In the genomic region with DNA sequence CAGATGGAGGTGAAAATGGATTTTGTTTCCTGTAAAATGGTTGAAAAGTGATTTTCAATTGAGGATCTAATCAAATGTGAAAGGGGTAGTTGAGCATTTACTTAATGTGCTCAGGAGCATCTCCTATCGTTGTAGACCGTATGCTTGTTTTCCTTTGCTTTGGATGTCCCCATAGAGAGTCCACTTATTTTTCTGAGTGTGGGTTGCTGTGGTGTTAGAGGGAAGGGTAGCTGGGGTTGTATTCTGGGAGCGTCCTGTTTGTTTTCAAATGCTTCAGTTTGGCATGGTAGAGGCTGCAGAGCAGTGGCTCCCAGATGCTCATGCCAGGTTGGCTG, we compare ENCODE assay signal across 3 cellular contexts.
TF ChIP-seq lines count a peak whose summit lies in the region.

No MANE protein-coding gene starts in this region.

TF ChIP-seq in SK-N-SH, 30 proteins besides CTCF, POLR2A, EP300 and RAD21 (continues in another document):
- TF ChIP-seq, protein P1, sequence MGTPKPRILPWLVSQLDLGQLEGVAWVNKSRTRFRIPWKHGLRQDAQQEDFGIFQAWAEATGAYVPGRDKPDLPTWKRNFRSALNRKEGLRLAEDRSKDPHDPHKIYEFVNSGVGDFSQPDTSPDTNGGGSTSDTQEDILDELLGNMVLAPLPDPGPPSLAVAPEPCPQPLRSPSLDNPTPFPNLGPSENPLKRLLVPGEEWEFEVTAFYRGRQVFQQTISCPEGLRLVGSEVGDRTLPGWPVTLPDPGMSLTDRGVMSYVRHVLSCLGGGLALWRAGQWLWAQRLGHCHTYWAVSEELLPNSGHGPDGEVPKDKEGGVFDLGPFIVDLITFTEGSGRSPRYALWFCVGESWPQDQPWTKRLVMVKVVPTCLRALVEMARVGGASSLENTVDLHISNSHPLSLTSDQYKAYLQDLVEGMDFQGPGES (IDR thresholded peaks at IDR 0.05; ENCODE audit: low read depth, low read length), result no peak
- TF ChIP-seq MXI1 (IDR thresholded peaks at IDR 0.05; ENCODE audit: low read depth, low read length) (no peak), ELF1 (IDR thresholded peaks at IDR 0.05) (no peak), FOSL2 (IDR thresholded peaks at IDR 0.05; ENCODE audit: borderline replicate concordance, low read depth) (no peak), YY1 (IDR thresholded peaks at IDR 0.05; ENCODE audit: low read depth) (no peak), FOXJ3 (CRISPR knock-in tag; IDR thresholded peaks at IDR 0.05) (no peak), NRF1 (IDR thresholded peaks at IDR 0.05; ENCODE audit: low read depth, low read length) (no peak), MEF2A (IDR thresholded peaks at IDR 0.05; ENCODE audit: borderline replicate concordance, low read depth) (no peak), JUND (IDR thresholded peaks at IDR 0.05) (no peak)
- TF ChIP-seq, protein P2, sequence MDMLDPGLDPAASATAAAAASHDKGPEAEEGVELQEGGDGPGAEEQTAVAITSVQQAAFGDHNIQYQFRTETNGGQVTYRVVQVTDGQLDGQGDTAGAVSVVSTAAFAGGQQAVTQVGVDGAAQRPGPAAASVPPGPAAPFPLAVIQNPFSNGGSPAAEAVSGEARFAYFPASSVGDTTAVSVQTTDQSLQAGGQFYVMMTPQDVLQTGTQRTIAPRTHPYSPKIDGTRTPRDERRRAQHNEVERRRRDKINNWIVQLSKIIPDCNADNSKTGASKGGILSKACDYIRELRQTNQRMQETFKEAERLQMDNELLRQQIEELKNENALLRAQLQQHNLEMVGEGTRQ (IDR thresholded peaks at IDR 0.05; ENCODE audit: borderline replicate concordance, low read depth, low read length), result no peak
- TF ChIP-seq, protein P3, sequence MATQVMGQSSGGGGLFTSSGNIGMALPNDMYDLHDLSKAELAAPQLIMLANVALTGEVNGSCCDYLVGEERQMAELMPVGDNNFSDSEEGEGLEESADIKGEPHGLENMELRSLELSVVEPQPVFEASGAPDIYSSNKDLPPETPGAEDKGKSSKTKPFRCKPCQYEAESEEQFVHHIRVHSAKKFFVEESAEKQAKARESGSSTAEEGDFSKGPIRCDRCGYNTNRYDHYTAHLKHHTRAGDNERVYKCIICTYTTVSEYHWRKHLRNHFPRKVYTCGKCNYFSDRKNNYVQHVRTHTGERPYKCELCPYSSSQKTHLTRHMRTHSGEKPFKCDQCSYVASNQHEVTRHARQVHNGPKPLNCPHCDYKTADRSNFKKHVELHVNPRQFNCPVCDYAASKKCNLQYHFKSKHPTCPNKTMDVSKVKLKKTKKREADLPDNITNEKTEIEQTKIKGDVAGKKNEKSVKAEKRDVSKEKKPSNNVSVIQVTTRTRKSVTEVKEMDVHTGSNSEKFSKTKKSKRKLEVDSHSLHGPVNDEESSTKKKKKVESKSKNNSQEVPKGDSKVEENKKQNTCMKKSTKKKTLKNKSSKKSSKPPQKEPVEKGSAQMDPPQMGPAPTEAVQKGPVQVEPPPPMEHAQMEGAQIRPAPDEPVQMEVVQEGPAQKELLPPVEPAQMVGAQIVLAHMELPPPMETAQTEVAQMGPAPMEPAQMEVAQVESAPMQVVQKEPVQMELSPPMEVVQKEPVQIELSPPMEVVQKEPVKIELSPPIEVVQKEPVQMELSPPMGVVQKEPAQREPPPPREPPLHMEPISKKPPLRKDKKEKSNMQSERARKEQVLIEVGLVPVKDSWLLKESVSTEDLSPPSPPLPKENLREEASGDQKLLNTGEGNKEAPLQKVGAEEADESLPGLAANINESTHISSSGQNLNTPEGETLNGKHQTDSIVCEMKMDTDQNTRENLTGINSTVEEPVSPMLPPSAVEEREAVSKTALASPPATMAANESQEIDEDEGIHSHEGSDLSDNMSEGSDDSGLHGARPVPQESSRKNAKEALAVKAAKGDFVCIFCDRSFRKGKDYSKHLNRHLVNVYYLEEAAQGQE (IDR thresholded peaks at IDR 0.05; ENCODE audit: low read depth, low read length), result no peak
- TF ChIP-seq, protein P4, sequence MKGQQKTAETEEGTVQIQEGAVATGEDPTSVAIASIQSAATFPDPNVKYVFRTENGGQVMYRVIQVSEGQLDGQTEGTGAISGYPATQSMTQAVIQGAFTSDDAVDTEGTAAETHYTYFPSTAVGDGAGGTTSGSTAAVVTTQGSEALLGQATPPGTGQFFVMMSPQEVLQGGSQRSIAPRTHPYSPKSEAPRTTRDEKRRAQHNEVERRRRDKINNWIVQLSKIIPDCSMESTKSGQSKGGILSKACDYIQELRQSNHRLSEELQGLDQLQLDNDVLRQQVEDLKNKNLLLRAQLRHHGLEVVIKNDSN (IDR thresholded peaks at IDR 0.05; ENCODE audit: borderline replicate concordance, low read depth), result no peak

TF ChIP-seq in SK-N-SH treated with all-trans-retinoic acid at 6 μM for 48 hours, 23 proteins besides CTCF, POLR2A, EP300 and RAD21 (continued from another document):
- TF ChIP-seq, protein P5, sequence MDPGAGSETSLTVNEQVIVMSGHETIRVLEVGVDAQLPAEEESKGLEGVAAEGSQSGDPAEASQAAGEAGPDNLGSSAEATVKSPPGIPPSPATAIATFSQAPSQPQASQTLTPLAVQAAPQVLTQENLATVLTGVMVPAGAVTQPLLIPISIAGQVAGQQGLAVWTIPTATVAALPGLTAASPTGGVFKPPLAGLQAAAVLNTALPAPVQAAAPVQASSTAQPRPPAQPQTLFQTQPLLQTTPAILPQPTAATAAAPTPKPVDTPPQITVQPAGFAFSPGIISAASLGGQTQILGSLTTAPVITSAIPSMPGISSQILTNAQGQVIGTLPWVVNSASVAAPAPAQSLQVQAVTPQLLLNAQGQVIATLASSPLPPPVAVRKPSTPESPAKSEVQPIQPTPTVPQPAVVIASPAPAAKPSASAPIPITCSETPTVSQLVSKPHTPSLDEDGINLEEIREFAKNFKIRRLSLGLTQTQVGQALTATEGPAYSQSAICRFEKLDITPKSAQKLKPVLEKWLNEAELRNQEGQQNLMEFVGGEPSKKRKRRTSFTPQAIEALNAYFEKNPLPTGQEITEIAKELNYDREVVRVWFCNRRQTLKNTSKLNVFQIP (CRISPR knock-in tag; IDR thresholded peaks at IDR 0.05; ENCODE audit: borderline replicate concordance, low read depth), result no peak
- TF ChIP-seq ZC3H10 (CRISPR knock-in tag; IDR thresholded peaks at IDR 0.05) (no peak), ZFP30 (CRISPR knock-in tag; IDR thresholded peaks at IDR 0.05) (no peak), OSR1 (CRISPR knock-in tag; IDR thresholded peaks at IDR 0.05) (no peak), BACH2 (CRISPR knock-in tag; IDR thresholded peaks at IDR 0.05; ENCODE audit: borderline replicate concordance) (no peak), ESRRG (CRISPR knock-in tag; IDR thresholded peaks at IDR 0.05) (no peak), RARB (CRISPR knock-in tag; IDR thresholded peaks at IDR 0.05) (no peak), TOX (CRISPR knock-in tag; IDR thresholded peaks at IDR 0.05; ENCODE audit: borderline replicate concordance) (no peak), ISL1 (CRISPR knock-in tag; IDR thresholded peaks at IDR 0.05) (no peak), SNAI2 (CRISPR knock-in tag; IDR thresholded peaks at IDR 0.05) (no peak), ZNF8 (CRISPR knock-in tag; IDR thresholded peaks at IDR 0.05) (no peak), ZNF70 (CRISPR knock-in tag; IDR thresholded peaks at IDR 0.05) (no peak), ARNTL (CRISPR knock-in tag; IDR thresholded peaks at IDR 0.05; ENCODE audit: borderline replicate concordance, low read depth) (no peak)
- TF ChIP-seq, protein P6, sequence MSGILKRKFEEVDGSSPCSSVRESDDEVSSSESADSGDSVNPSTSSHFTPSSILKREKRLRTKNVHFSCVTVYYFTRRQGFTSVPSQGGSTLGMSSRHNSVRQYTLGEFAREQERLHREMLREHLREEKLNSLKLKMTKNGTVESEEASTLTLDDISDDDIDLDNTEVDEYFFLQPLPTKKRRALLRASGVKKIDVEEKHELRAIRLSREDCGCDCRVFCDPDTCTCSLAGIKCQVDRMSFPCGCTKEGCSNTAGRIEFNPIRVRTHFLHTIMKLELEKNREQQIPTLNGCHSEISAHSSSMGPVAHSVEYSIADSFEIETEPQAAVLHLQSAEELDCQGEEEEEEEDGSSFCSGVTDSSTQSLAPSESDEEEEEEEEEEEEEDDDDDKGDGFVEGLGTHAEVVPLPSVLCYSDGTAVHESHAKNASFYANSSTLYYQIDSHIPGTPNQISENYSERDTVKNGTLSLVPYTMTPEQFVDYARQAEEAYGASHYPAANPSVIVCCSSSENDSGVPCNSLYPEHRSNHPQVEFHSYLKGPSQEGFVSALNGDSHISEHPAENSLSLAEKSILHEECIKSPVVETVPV (CRISPR knock-in tag; IDR thresholded peaks at IDR 0.05), result no peak
- TF ChIP-seq, protein P7, sequence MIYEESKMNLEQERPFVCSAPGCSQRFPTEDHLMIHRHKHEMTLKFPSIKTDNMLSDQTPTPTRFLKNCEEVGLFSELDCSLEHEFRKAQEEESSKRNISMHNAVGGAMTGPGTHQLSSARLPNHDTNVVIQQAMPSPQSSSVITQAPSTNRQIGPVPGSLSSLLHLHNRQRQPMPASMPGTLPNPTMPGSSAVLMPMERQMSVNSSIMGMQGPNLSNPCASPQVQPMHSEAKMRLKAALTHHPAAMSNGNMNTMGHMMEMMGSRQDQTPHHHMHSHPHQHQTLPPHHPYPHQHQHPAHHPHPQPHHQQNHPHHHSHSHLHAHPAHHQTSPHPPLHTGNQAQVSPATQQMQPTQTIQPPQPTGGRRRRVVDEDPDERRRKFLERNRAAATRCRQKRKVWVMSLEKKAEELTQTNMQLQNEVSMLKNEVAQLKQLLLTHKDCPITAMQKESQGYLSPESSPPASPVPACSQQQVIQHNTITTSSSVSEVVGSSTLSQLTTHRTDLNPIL (CRISPR knock-in tag; IDR thresholded peaks at IDR 0.05; ENCODE audit: low read depth), result no peak
TF ChIP-seq in SK-N-SH treated with all-trans-retinoic acid at 6 μM for 48 hours: peak in this region for 0.

TF ChIP-seq in H1, 55 proteins besides CTCF, POLR2A, EP300 and RAD21 (continued from another document):
- no peak for TF ChIP-seq CREB1 (IDR thresholded peaks at IDR 0.05)
- no peak for TF ChIP-seq TAF1 (IDR thresholded peaks at IDR 0.05; ENCODE audit: low read depth, low read length)
- no peak for TF ChIP-seq TAF7 (optimal IDR thresholded peaks at IDR 0.05; ENCODE audit: borderline replicate concordance, low read depth, low read length)
TF ChIP-seq in H1: peak in this region for 0.
